23 cellular contexts compared by ENCODE assay signal in genomic region chr18:78107363-78107762, GRCh38.
"Had no signal": no experiment of that assay in that cellular context is flagged by ENCODE, and none has a peak within 500 bp of the region (broad histone marks: within the 10 kb centered on the region; RNA-seq: fewer than 3 reads in every experiment).

No MANE protein-coding gene starts in this region.

- H3K4me1 Mint-ChIP-seq: memory B cell; naive thymus-derived CD4-positive, alpha-beta T cell; stimulated activated memory B cell treated with anti-CD40 and anti-IgM and Interleukin-4, amounts not matched to agents 10 μg/mL and 1 μg/mL and 100 μg/mL, for 72 hours; stimulated activated naive CD8-positive, alpha-beta T cell treated with anti-CD3 and anti-CD28 coated beads, Interleukin-15, amount 100 ng/mL, for 72 hours had no signal

- H2AFZ ChIP-seq: parathyroid adenoma had no signal

- H3K4me2 ChIP-seq: smooth muscle cell had no signal

- ATAC-seq: left colon; mucosa of descending colon; naive thymus-derived CD4-positive, alpha-beta T cell; natural killer cell treated with Interleukin-12 subunit alpha and Interleukin-12 subunit beta and Interleukin-15 and Interleukin-18, amount 100 ng/mL, for 72 hours; psoas muscle; stimulated activated memory B cell treated with anti-CD40 and anti-IgM and Interleukin-4, amounts not matched to agents 10 μg/mL and 1 μg/mL and 100 μg/mL, for 72 hours; stimulated activated naive CD8-positive, alpha-beta T cell treated with anti-CD3 and anti-CD28 coated beads, Interleukin-15, amount 100 ng/mL, for 72 hours had no signal

- H3K36me3 Mint-ChIP-seq: memory B cell; naive thymus-derived CD4-positive, alpha-beta T cell; natural killer cell treated with Interleukin-12 subunit alpha and Interleukin-12 subunit beta and Interleukin-15 and Interleukin-18, amount 100 ng/mL, for 72 hours; stimulated activated memory B cell treated with anti-CD40 and anti-IgM and Interleukin-4, amounts not matched to agents 10 μg/mL and 1 μg/mL and 100 μg/mL, for 72 hours; type B pancreatic cell had no signal

- H3K4me3 Mint-ChIP-seq: memory B cell; naive thymus-derived CD4-positive, alpha-beta T cell; natural killer cell treated with Interleukin-12 subunit alpha and Interleukin-12 subunit beta and Interleukin-15 and Interleukin-18, amount 100 ng/mL, for 72 hours; stimulated activated memory B cell treated with anti-CD40 and anti-IgM and Interleukin-4, amounts not matched to agents 10 μg/mL and 1 μg/mL and 100 μg/mL, for 72 hours; stimulated activated naive CD8-positive, alpha-beta T cell treated with anti-CD3 and anti-CD28 coated beads, Interleukin-15, amount 100 ng/mL, for 72 hours; type B pancreatic cell had no signal

- H3K79me2 ChIP-seq: parathyroid adenoma had no signal

- H3K9me3 Mint-ChIP-seq: natural killer cell treated with Interleukin-12 subunit alpha and Interleukin-12 subunit beta and Interleukin-15 and Interleukin-18, amount 100 ng/mL, for 72 hours; type B pancreatic cell had no signal

- H3K27ac Mint-ChIP-seq: memory B cell; naive thymus-derived CD4-positive, alpha-beta T cell; natural killer cell treated with Interleukin-12 subunit alpha and Interleukin-12 subunit beta and Interleukin-15 and Interleukin-18, amount 100 ng/mL, for 72 hours; stimulated activated memory B cell treated with anti-CD40 and anti-IgM and Interleukin-4, amounts not matched to agents 10 μg/mL and 1 μg/mL and 100 μg/mL, for 72 hours; stimulated activated naive CD8-positive, alpha-beta T cell treated with anti-CD3 and anti-CD28 coated beads, Interleukin-15, amount 100 ng/mL, for 72 hours; type B pancreatic cell had no signal

- H3K27me3 ChIP-seq: right lobe of liver, tibial nerve, vagina had no signal

- H3K36me3 ChIP-seq: right lobe of liver, tibial nerve, vagina had no signal

- DNase-seq: hippocampal formation; left colon; midbrain; mucosa of descending colon; naive thymus-derived CD4-positive, alpha-beta T cell; nucleus accumbens; psoas muscle; right lobe of liver; stimulated activated CD4-positive, alpha-beta T cell treated with anti-CD3 and anti-CD28 coated beads, Interleukin-1b, Interleukin-23, amount 100 ng/mL, for 48 hours; stimulated activated CD4-positive, alpha-beta T cell treated with anti-CD3 and anti-CD28 coated beads, Interleukin-2, amount 100 ng/mL, for 48 hours; stimulated activated CD4-positive, alpha-beta T cell treated with anti-CD3 and anti-CD28 coated beads, Interleukin-4, amount 100 ng/mL, for 4 hours; stimulated activated CD8-positive, alpha-beta memory T cell treated with anti-CD3 and anti-CD28 coated beads, Interleukin-4, amount 100 ng/mL, for 48 hours; stimulated activated naive CD4-positive, alpha-beta T cell treated with Interleukin-2 at 50 U/mL for 16 hours; stimulated activated naive CD8-positive, alpha-beta T cell treated with anti-CD3 and anti-CD28 coated beads, Interleukin-15, amount 100 ng/mL, for 72 hours; substantia nigra had no signal

- H3K4me1 ChIP-seq: parathyroid adenoma, psoas muscle, right lobe of liver, tibial nerve, vagina had no signal

- H3K9me3 ChIP-seq: psoas muscle, right lobe of liver, tibial nerve, vagina had no signal

- H3K9ac ChIP-seq: parathyroid adenoma had no signal

- H3K27me3 Mint-ChIP-seq: memory B cell; natural killer cell treated with Interleukin-12 subunit alpha and Interleukin-12 subunit beta and Interleukin-15 and Interleukin-18, amount 100 ng/mL, for 72 hours; stimulated activated memory B cell treated with anti-CD40 and anti-IgM and Interleukin-4, amounts not matched to agents 10 μg/mL and 1 μg/mL and 100 μg/mL, for 72 hours; stimulated activated naive CD8-positive, alpha-beta T cell treated with anti-CD3 and anti-CD28 coated beads, Interleukin-15, amount 100 ng/mL, for 72 hours; type B pancreatic cell had no signal

- H3K27ac ChIP-seq: parathyroid adenoma, psoas muscle, right lobe of liver, tibial nerve, vagina had no signal

- H3K4me3 ChIP-seq: mucosa of descending colon, psoas muscle, right lobe of liver, smooth muscle cell, tibial nerve, vagina had no signal
